31 cellular contexts compared by ENCODE assay signal in the genomic region with DNA sequence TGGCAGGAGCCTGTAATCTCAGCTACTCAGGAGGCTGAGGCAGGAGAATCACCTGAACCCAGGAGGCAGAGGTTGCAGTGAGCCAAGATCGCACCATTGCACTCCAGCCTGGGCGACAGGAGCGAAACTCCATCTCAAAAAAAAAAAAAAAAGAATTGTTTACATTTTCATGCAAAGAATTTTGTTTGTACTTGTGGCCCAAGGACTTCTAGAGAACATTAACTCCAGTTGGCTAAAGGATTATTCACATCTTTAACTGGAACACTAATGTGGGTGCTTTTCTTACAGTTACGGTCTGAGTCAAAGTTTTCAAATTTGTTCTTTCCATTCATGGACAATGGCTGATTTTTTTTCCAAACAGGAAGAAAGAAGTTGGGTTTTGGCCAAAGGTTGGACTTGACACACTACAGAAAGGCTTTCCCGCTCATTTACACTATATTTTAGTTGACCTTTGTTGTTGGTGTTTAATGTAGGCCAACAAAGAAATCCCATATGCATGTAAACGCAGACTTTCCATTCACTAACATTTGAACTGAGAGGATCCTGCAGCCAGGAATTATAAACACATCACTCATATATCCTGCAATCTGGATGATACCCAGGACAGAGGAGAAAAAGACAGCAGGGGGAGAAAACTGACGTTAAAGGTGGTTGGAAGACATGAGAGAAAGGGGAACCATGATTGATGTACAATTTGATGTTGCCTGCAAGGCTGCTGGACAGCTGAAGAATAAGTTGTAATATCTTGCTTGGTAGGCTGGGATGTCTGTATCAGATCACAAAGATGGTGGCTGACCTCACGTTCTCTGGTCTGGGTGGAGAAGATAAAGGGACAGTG. TPM values are rescaled to one million over a fixed set of nuclear protein-coding genes. Genes with fewer than 3 reads are reported as not detected.
DNase-seq lines count a peak whose midpoint lies in the region; ATAC-seq and TF ChIP-seq lines count a peak whose summit lies in the region.
"Had no signal": no experiment of that assay in that cellular context is flagged by ENCODE, and none has a peak within 500 bp of the region (broad histone marks: within the 10 kb centered on the region; RNA-seq: fewer than 3 reads in every experiment).

No MANE protein-coding gene starts in this region.

- H3K27ac ChIP-seq in Karpas-422 (ENCODE audit: low read length) (peak overlapping the region; percentile 7; the same call in 1 of the 2 replicates), Peyer's patch (peak overlapping the region in 1 of 4 donors; percentile 72)
- H3K27ac ChIP-seq: cardiac muscle cell, colonic mucosa, SK-N-MC, tibial nerve had no signal

- no peak for TF ChIP-seq POLR2A in Peyer's patch (IDR thresholded peaks at IDR 0.05)

- H3K36me3 ChIP-seq in Karpas-422 (ENCODE audit: insufficient read depth, low read length) (peaks cover 99% of the 10 kb centered on the region), Peyer's patch (no peaks in the 10 kb centered on the region)
- H3K36me3 ChIP-seq: cardiac muscle cell, colonic mucosa, tibial nerve had no signal

- no peak for ATAC-seq in HG03025 (IDR thresholded peaks at IDR 0.05; ENCODE audit: low FRiP score, unreplicated experiment)
- ATAC-seq: activated T-cell treated with anti-CD3 and anti-CD28 coated beads, Interleukin-2, amount 50 U/mL, for 72 hours; naive thymus-derived CD4-positive, alpha-beta T cell; T-helper 17 cell had no signal

- H3K4me1 ChIP-seq in Karpas-422 (ENCODE audit: low read length): peaks cover 98% of the 10 kb centered on the region
- H3K4me1 ChIP-seq in Peyer's patch: peaks cover 0 to 11% (median 4%) of the 10 kb centered on the region in 4 donors
- H3K4me1 ChIP-seq: colonic mucosa, tibial nerve had no signal

- H4K20me1 ChIP-seq in Karpas-422 (ENCODE audit: insufficient read depth, low read depth, low read length): peaks cover 97% of the 10 kb centered on the region

- no peaks in the 10 kb centered on the region for H3K27me3 Mint-ChIP-seq in activated CD4-positive, alpha-beta T cell treated with anti-CD3 and anti-CD28 coated beads, Interleukin-2, amount 10 ng/mL, durations not matched to agents 24 days and 14 days
- no peaks in the 10 kb centered on the region for H3K27me3 Mint-ChIP-seq in activated T-helper 2 cell treated with anti-CD3 and anti-CD28 coated beads, Interferon-gamma antibody, Interleukin-2, Interleukin-4, amounts not matched to agents 10 μg/mL and 5 μg/mL and 100 μg/mL, durations not matched to agents 14 hours and 24 hours and 36 hours (ENCODE audit: low read depth)
- H3K27me3 Mint-ChIP-seq: activated CD4-positive, alpha-beta T cell treated with anti-CD3 and anti-CD28 coated beads, Interleukin-2, amount 10 ng/mL, durations not matched to agents 7 days and 5 days; activated naive CD4-positive, alpha-beta T cell treated with anti-CD3 and anti-CD28 coated beads, Interleukin-2, amount 10 ng/mL, durations not matched to agents 7 days and 5 days; CD4-positive, alpha-beta memory T cell; naive thymus-derived CD4-positive, alpha-beta T cell; T-helper 17 cell had no signal

- peak overlapping the region; percentile 5 for H3K4me2 ChIP-seq in Karpas-422 (ENCODE audit: low read depth, low read length, poor library complexity, severe bottlenecking)

- H2AFZ ChIP-seq in Karpas-422 (ENCODE audit: low read length): no peak overlapping the region

- H3K79me2 ChIP-seq in Karpas-422 (ENCODE audit: low read length): peaks cover 98% of the 10 kb centered on the region

- no peak overlapping the region for H3K9ac ChIP-seq in Karpas-422 (ENCODE audit: low read length)

- H3K9me3 ChIP-seq in Karpas-422 (ENCODE audit: low read length) (no peaks in the 10 kb centered on the region), Peyer's patch (no peaks in the 10 kb centered on the region)
- H3K9me3 ChIP-seq: colonic mucosa, tibial nerve had no signal

- H3K36me3 Mint-ChIP-seq in activated CD4-positive, alpha-beta T cell treated with anti-CD3 and anti-CD28 coated beads, Interleukin-2, amount 10 ng/mL, durations not matched to agents 24 days and 14 days (ENCODE audit: low read depth): peaks cover 81% of the 10 kb centered on the region
- peaks cover 42% of the 10 kb centered on the region for H3K36me3 Mint-ChIP-seq in activated T-helper 2 cell treated with anti-CD3 and anti-CD28 coated beads, Interferon-gamma antibody, Interleukin-2, Interleukin-4, amounts not matched to agents 10 μg/mL and 5 μg/mL and 100 μg/mL, durations not matched to agents 14 hours and 24 hours and 36 hours (ENCODE audit: low read depth)
- H3K36me3 Mint-ChIP-seq: activated naive CD4-positive, alpha-beta T cell treated with anti-CD3 and anti-CD28 coated beads, Interleukin-2, amount 10 ng/mL, durations not matched to agents 7 days and 5 days; CD4-positive, alpha-beta memory T cell; mesothelial cell of epicardium had no signal

- no peak overlapping the region for H3K4me3 Mint-ChIP-seq in activated CD4-positive, alpha-beta T cell treated with anti-CD3 and anti-CD28 coated beads, Interleukin-2, amount 10 ng/mL, durations not matched to agents 24 days and 14 days
- H3K4me3 Mint-ChIP-seq in activated T-helper 2 cell treated with anti-CD3 and anti-CD28 coated beads, Interferon-gamma antibody, Interleukin-2, Interleukin-4, amounts not matched to agents 10 μg/mL and 5 μg/mL and 100 μg/mL, durations not matched to agents 14 hours and 24 hours and 36 hours (ENCODE audit: low read depth): no peak overlapping the region
- H3K4me3 Mint-ChIP-seq: activated CD4-positive, alpha-beta T cell treated with anti-CD3 and anti-CD28 coated beads, Interleukin-2, amount 10 ng/mL, durations not matched to agents 7 days and 5 days; activated naive CD4-positive, alpha-beta T cell treated with anti-CD3 and anti-CD28 coated beads, Interleukin-2, amount 10 ng/mL, durations not matched to agents 7 days and 5 days; activated T-cell treated with anti-CD3 and anti-CD28 coated beads, Interleukin-2, amount 50 U/mL, for 72 hours; CD4-positive, alpha-beta memory T cell; HFFc6; mesothelial cell of epicardium; T-helper 17 cell had no signal

- peaks cover 7% of the 10 kb centered on the region for H3K9me3 Mint-ChIP-seq in activated CD4-positive, alpha-beta T cell treated with anti-CD3 and anti-CD28 coated beads, Interleukin-2, amount 10 ng/mL, durations not matched to agents 24 days and 14 days
- H3K9me3 Mint-ChIP-seq in activated T-helper 2 cell treated with anti-CD3 and anti-CD28 coated beads, Interferon-gamma antibody, Interleukin-2, Interleukin-4, amounts not matched to agents 10 μg/mL and 5 μg/mL and 100 μg/mL, durations not matched to agents 14 hours and 24 hours and 36 hours: no peaks in the 10 kb centered on the region
- H3K9me3 Mint-ChIP-seq: activated CD4-positive, alpha-beta T cell treated with anti-CD3 and anti-CD28 coated beads, Interleukin-2, amount 10 ng/mL, durations not matched to agents 7 days and 5 days; activated naive CD4-positive, alpha-beta T cell treated with anti-CD3 and anti-CD28 coated beads, Interleukin-2, amount 10 ng/mL, durations not matched to agents 7 days and 5 days; activated T-cell treated with anti-CD3 and anti-CD28 coated beads, Interleukin-2, amount 50 U/mL, for 72 hours; CD4-positive, alpha-beta memory T cell; HFFc6 had no signal

- peak overlapping the region; percentile 78 for H3K27ac Mint-ChIP-seq in activated CD4-positive, alpha-beta T cell treated with anti-CD3 and anti-CD28 coated beads, Interleukin-2, amount 10 ng/mL, durations not matched to agents 24 days and 14 days
- H3K27ac Mint-ChIP-seq in activated T-helper 2 cell treated with anti-CD3 and anti-CD28 coated beads, Interferon-gamma antibody, Interleukin-2, Interleukin-4, amounts not matched to agents 10 μg/mL and 5 μg/mL and 100 μg/mL, durations not matched to agents 14 hours and 24 hours and 36 hours: peak overlapping the region; percentile 77
- H3K27ac Mint-ChIP-seq: activated CD4-positive, alpha-beta T cell treated with anti-CD3 and anti-CD28 coated beads, Interleukin-2, amount 10 ng/mL, durations not matched to agents 7 days and 5 days; activated naive CD4-positive, alpha-beta T cell treated with anti-CD3 and anti-CD28 coated beads, Interleukin-2, amount 10 ng/mL, durations not matched to agents 7 days and 5 days; activated T-cell treated with anti-CD3 and anti-CD28 coated beads, Interleukin-2, amount 50 U/mL, for 72 hours; HFFc6; mesothelial cell of epicardium; naive thymus-derived CD4-positive, alpha-beta T cell; T-helper 17 cell had no signal

- intact Hi-C loops in activated CD4-positive, alpha-beta T cell treated with anti-CD3 and anti-CD28 coated beads, Interleukin-2, amount 10 ng/mL, durations not matched to agents 24 days and 14 days (cut with micrococcal nuclease): no loop called here
- intact Hi-C loops in activated T-helper 2 cell treated with anti-CD3 and anti-CD28 coated beads, Interferon-gamma antibody, Interleukin-2, Interleukin-4, amounts not matched to agents 10 μg/mL and 5 μg/mL and 100 μg/mL, durations not matched to agents 14 hours and 24 hours and 36 hours (cut with micrococcal nuclease): no loop called here

- no peak for TF ChIP-seq CTCF in Peyer's patch (IDR thresholded peaks at IDR 0.05)

- no peaks in the 10 kb centered on the region for H3K27me3 ChIP-seq in Karpas-422 (ENCODE audit: low read length)
- H3K27me3 ChIP-seq in Peyer's patch: no peaks in the 10 kb centered on the region
- H3K27me3 ChIP-seq: cardiac muscle cell, colonic mucosa, tibial nerve had no signal

- peaks cover 40% of the 10 kb centered on the region for H3K4me1 Mint-ChIP-seq in activated CD4-positive, alpha-beta T cell treated with anti-CD3 and anti-CD28 coated beads, Interleukin-2, amount 10 ng/mL, durations not matched to agents 24 days and 14 days
- H3K4me1 Mint-ChIP-seq in activated T-helper 2 cell treated with anti-CD3 and anti-CD28 coated beads, Interferon-gamma antibody, Interleukin-2, Interleukin-4, amounts not matched to agents 10 μg/mL and 5 μg/mL and 100 μg/mL, durations not matched to agents 14 hours and 24 hours and 36 hours (ENCODE audit: low read depth): peaks cover 30% of the 10 kb centered on the region
- H3K4me1 Mint-ChIP-seq: CD4-positive, alpha-beta memory T cell; mesothelial cell of epicardium had no signal

- no peak overlapping the region for H3K4me3 ChIP-seq in Karpas-422 (ENCODE audit: low read length)
- H3K4me3 ChIP-seq in Peyer's patch: no peak overlapping the region
- H3K4me3 ChIP-seq: cardiac muscle cell, colonic mucosa, SK-N-MC, tibial nerve had no signal

- no peak for DNase-seq in activated CD4-positive, alpha-beta T cell treated with anti-CD3 and anti-CD28 coated beads, Interleukin-2, amount 10 ng/mL, durations not matched to agents 24 days and 14 days
- DNase-seq in activated CD4-positive, alpha-beta T cell treated with anti-CD3 and anti-CD28 coated beads for 48 hours: no peak
- DNase-seq in Karpas-422 (peak; percentile 66), renal cortical epithelial cell (ENCODE audit: low read depth) (peak; percentile 65), NCI-H1930 (lab: John Stamatoyannopoulos, UW) (no peak), Peyer's patch (no peak)
- DNase-seq in activated T-helper 2 cell treated with anti-CD3 and anti-CD28 coated beads, Interferon-gamma antibody, Interleukin-2, Interleukin-4, amounts not matched to agents 10 μg/mL and 5 μg/mL and 100 μg/mL, durations not matched to agents 14 hours and 24 hours and 36 hours (ENCODE audit: low spot score): no peak
- DNase-seq: 8988T; activated CD4-positive, alpha-beta T cell treated with anti-CD3 and anti-CD28 coated beads, Interleukin-2, amount 10 ng/mL, durations not matched to agents 7 days and 5 days; activated naive CD4-positive, alpha-beta T cell treated with anti-CD3 and anti-CD28 coated beads, Interleukin-2, amount 10 ng/mL, durations not matched to agents 7 days and 5 days; activated T-cell treated with anti-CD3 and anti-CD28 coated beads, Interleukin-2, amount 50 U/mL, for 72 hours; anterior cingulate cortex; CD4-positive, alpha-beta memory T cell; colonic mucosa; DMS 273 treated with DMSO at 0.1 percent for 48 hours; effector memory CD4-positive, alpha-beta T cell; glutamatergic neuron; HFFc6; islet precursor cell; naive thymus-derived CD4-positive, alpha-beta T cell; NCI-H1694 treated with DMSO at 0.1 percent for 48 hours; NCI-H526 treated with DMSO at 0.1 percent for 48 hours; nucleus accumbens; T-helper 17 cell had no signal

- no peaks in the 10 kb centered on the region for H3K9me2 ChIP-seq in Karpas-422 (replicated peaks; ENCODE audit: insufficient read depth, low read length)

RNA-seq across cellular contexts. Expression of gene POU2AF1, which starts 13.1 kb away (rescaled TPM):
- total RNA-seq in activated CD4-positive, alpha-beta T cell treated with anti-CD3 and anti-CD28 coated beads, Interleukin-2, amount 10 ng/mL, durations not matched to agents 24 days and 14 days: 65.6 and 68.9 TPM in 2 replicates
- 803 and 894 TPM in 2 replicates for total RNA-seq in Karpas-422 (2014; rRNA removed; shearing (Covaris generic); ENCODE audit: low replicate concordance)
- total RNA-seq in activated T-helper 2 cell treated with anti-CD3 and anti-CD28 coated beads, Interferon-gamma antibody, Interleukin-2, Interleukin-4, amounts not matched to agents 10 μg/mL and 5 μg/mL and 100 μg/mL, durations not matched to agents 14 hours and 24 hours and 36 hours: 35.2 and 37.2 TPM in 2 replicates
- total RNA-seq in renal cortical epithelial cell: not detected in 2 replicates
- total RNA-seq in Peyer's patch: 10 to 100 TPM in 1 of 4 donors, 1 to 10 TPM in 3; 5.0 to 33.0 (median 5.4) TPM
- total RNA-seq: cardiac muscle cell, epithelial cell of proximal tubule, HFFc6, mesothelial cell of epicardium, pulmonary artery endothelial cell had no signal

Comparison
In these comparisons a context has a peak if more than half of its experiments do, and no peak if none do; other contexts are left out.
1. DNase-seq: peak in Karpas-422 (single experiment) and renal cortical epithelial cell (single experiment); none in activated CD4-positive, alpha-beta T cell treated with anti-CD3 and anti-CD28 coated beads, Interleukin-2, amount 10 ng/mL, durations not matched to agents 24 days and 14 days (single experiment), activated CD4-positive, alpha-beta T cell treated with anti-CD3 and anti-CD28 coated beads for 48 hours (single experiment), activated T-helper 2 cell treated with anti-CD3 and anti-CD28 coated beads, Interferon-gamma antibody, Interleukin-2, Interleukin-4, amounts not matched to agents 10 μg/mL and 5 μg/mL and 100 μg/mL, durations not matched to agents 14 hours and 24 hours and 36 hours (single experiment), NCI-H1930 (0 of 2) and Peyer's patch (0 of 3).
2. RNA of gene POU2AF1, which starts 13.1 kb away (total RNA-seq): 803 to 894 TPM in Karpas-422; 65.6 to 68.9 TPM in activated CD4-positive, alpha-beta T cell treated with anti-CD3 and anti-CD28 coated beads, Interleukin-2, amount 10 ng/mL, durations not matched to agents 24 days and 14 days, 35.2 to 37.2 TPM in activated T-helper 2 cell treated with anti-CD3 and anti-CD28 coated beads, Interferon-gamma antibody, Interleukin-2, Interleukin-4, amounts not matched to agents 10 μg/mL and 5 μg/mL and 100 μg/mL, durations not matched to agents 14 hours and 24 hours and 36 hours, 5.0 to 33.0 TPM in Peyer's patch and not detected in renal cortical epithelial cell; every median in the first group is over 10 times any median in the second.